9 cellular contexts compared by ENCODE assay signal in genomic region chr1:201503397-201504176, GRCh38. TPM values are rescaled to one million over a fixed set of nuclear protein-coding genes. Genes with fewer than 3 reads are reported as not detected.
DNase-seq lines count a peak whose midpoint lies in the region; ATAC-seq and TF ChIP-seq lines count a peak whose summit lies in the region.
"Had no signal": no experiment of that assay in that cellular context is flagged by ENCODE, and none has a peak within 500 bp of the region (broad histone marks: within the 10 kb centered on the region; RNA-seq: fewer than 3 reads in every experiment).

No MANE protein-coding gene starts in this region.

- H3K27ac ChIP-seq in neural progenitor cell: no peak overlapping the region

- H3F3A ChIP-seq in neural progenitor cell (ENCODE audit: low read depth): peaks cover 36% of the 10 kb centered on the region

- no peaks in the 10 kb centered on the region for H4K20me1 ChIP-seq in neural progenitor cell (ENCODE audit: low read depth)

- H3K9me3 ChIP-seq in neural progenitor cell (ENCODE audit: low read depth): no peaks in the 10 kb centered on the region

- TF ChIP-seq CTCF in CD14-positive monocyte (IDR thresholded peaks at IDR 0.05) (no peak), endothelial cell (IDR thresholded peaks at IDR 0.05; ENCODE audit: unreplicated experiment) (no peak), neural progenitor cell (IDR thresholded peaks at IDR 0.05) (no peak)

- no peaks in the 10 kb centered on the region for H3K79me2 ChIP-seq in neural progenitor cell (ENCODE audit: low read depth)

- no peak overlapping the region for H3K4me3 ChIP-seq in neural progenitor cell

- H3K4me1 ChIP-seq in neural progenitor cell: peaks cover 43% of the 10 kb centered on the region

- no peak overlapping the region for H2AFZ ChIP-seq in neural progenitor cell (replicated peaks)

- no peak overlapping the region for H3K4me3 Mint-ChIP-seq in CD14-positive monocyte
- peak overlapping the region; percentile 10 for H3K4me3 Mint-ChIP-seq in endothelial cell (ENCODE audit: unreplicated experiment)
- peak overlapping the region; percentile 52 for H3K4me3 Mint-ChIP-seq in neural progenitor cell
- H3K4me3 Mint-ChIP-seq: activated naive CD8-positive, alpha-beta T cell had no signal

- H3K4me2 ChIP-seq in neural progenitor cell: peak overlapping the region; percentile 19

- no peak overlapping the region for H3K9ac ChIP-seq in neural progenitor cell

- intact Hi-C loops in CD14-positive monocyte (cut with micrococcal nuclease): loop anchor here in 1 of 2 donors (2.0 kb wide), 1 partner anchor 15 kb away; no protein-coding TSS in a partner anchor

- H3K9me3 Mint-ChIP-seq in CD14-positive monocyte (no peaks in the 10 kb centered on the region), endothelial cell (ENCODE audit: unreplicated experiment) (no peaks in the 10 kb centered on the region), neural progenitor cell (no peaks in the 10 kb centered on the region)

- H3K27ac Mint-ChIP-seq in CD14-positive monocyte: no peak overlapping the region
- peak overlapping the region; percentile 90 for H3K27ac Mint-ChIP-seq in endothelial cell (ENCODE audit: unreplicated experiment)
- H3K27ac Mint-ChIP-seq in neural progenitor cell: peak overlapping the region; percentile 98
- H3K27ac Mint-ChIP-seq: activated naive CD8-positive, alpha-beta T cell had no signal

- no peaks in the 10 kb centered on the region for H3K36me3 ChIP-seq in neural progenitor cell

- DNase-seq in CD14-positive monocyte (ENCODE audit: low spot score): peak; percentile 2
- DNase-seq in NCI-H510A (lab: John Stamatoyannopoulos, UW): peak; percentile 35
- no peak for DNase-seq in endothelial cell (ENCODE audit: low spot score)
- peak; percentile 37 for DNase-seq in neural progenitor cell (ENCODE audit: low spot score)
- DNase-seq in UCSD-AML1 (lab: John Stamatoyannopoulos, UW; ENCODE audit: unreplicated experiment): no peak
- no peak for DNase-seq in stimulated activated naive CD8-positive, alpha-beta T cell treated with anti-CD3 and anti-CD28 coated beads, Interleukin-15, Interleukin-2, amounts not matched to agents 100 U/mL and 50 U/mL, for 24 hours
- DNase-seq in HT-29 (ENCODE audit: low spot score): no peak

- H3K36me3 Mint-ChIP-seq in CD14-positive monocyte (peaks cover 17 to 30% of the 10 kb centered on the region in 2 donors), endothelial cell (ENCODE audit: low read depth, unreplicated experiment) (no peaks in the 10 kb centered on the region), neural progenitor cell (no peaks in the 10 kb centered on the region)
- H3K36me3 Mint-ChIP-seq: activated naive CD8-positive, alpha-beta T cell had no signal

- H3K27me3 ChIP-seq in neural progenitor cell: peaks cover 29% of the 10 kb centered on the region

- no peak for ATAC-seq in HG03025 (IDR thresholded peaks at IDR 0.05; ENCODE audit: low FRiP score, unreplicated experiment)
- no peak for ATAC-seq in stimulated activated naive CD8-positive, alpha-beta T cell treated with anti-CD3 and anti-CD28 coated beads, Interleukin-15, Interleukin-2, amounts not matched to agents 100 U/mL and 50 U/mL, for 24 hours

- H3K4me1 Mint-ChIP-seq in CD14-positive monocyte (peaks cover 47% of the 10 kb centered on the region), endothelial cell (ENCODE audit: unreplicated experiment) (peaks cover 68% of the 10 kb centered on the region), neural progenitor cell (peaks cover 52% of the 10 kb centered on the region)

- H3K27me3 Mint-ChIP-seq in CD14-positive monocyte (ENCODE audit: low read depth in 3 of 3) (no peaks in the 10 kb centered on the region), endothelial cell (ENCODE audit: unreplicated experiment) (peaks cover 10% of the 10 kb centered on the region), neural progenitor cell (ENCODE audit: insufficient read depth, low read depth) (peaks cover 7% of the 10 kb centered on the region)
- H3K27me3 Mint-ChIP-seq: activated naive CD8-positive, alpha-beta T cell had no signal

RNA-seq across cellular contexts. Expression of gene CSRP1, which starts 3.3 kb away (rescaled TPM):
- polyA plus RNA-seq in CD14-positive monocyte: 100 to 1,000 TPM in 1 of 2 donors, 10 to 100 TPM in 1; 98.8 to 111 TPM
- total RNA-seq in endothelial cell (ENCODE audit: unreplicated experiment) (111 TPM), neural progenitor cell (ENCODE audit: low replicate concordance) (2.5 and 4.1 TPM in 2 replicates)
- total RNA-seq in HT-29 (2014; rRNA removed; shearing (Covaris generic)): 183 and 213 TPM in 2 replicates

RNA-seq across cellular contexts. Expression of gene PHLDA3, which starts 34.6 kb away (rescaled TPM):
- not detected for polyA plus RNA-seq in CD14-positive monocyte
- total RNA-seq in endothelial cell (ENCODE audit: unreplicated experiment): 25.0 TPM
- 1.9 and 11.8 TPM in 2 replicates for total RNA-seq in neural progenitor cell (ENCODE audit: low replicate concordance)
- 39.4 and 49.4 TPM in 2 replicates for total RNA-seq in HT-29 (2014; rRNA removed; shearing (Covaris generic))

RNA-seq across cellular contexts. Expression of gene NAV1, which starts 35.3 kb away (rescaled TPM):
- under 1 TPM; 0.37 to 0.89 TPM for polyA plus RNA-seq in CD14-positive monocyte
- total RNA-seq in endothelial cell (ENCODE audit: unreplicated experiment): 101 TPM
- total RNA-seq in neural progenitor cell (ENCODE audit: low replicate concordance): 60.7 and 83.0 TPM in 2 replicates
- 0.51 and 0.99 TPM in 2 replicates for total RNA-seq in HT-29 (2014; rRNA removed; shearing (Covaris generic))

Comparison
In these comparisons a context has a peak if more than half of its experiments do, and no peak if none do; other contexts are left out.
1. DNase-seq: peak in CD14-positive monocyte (single experiment), NCI-H510A (single experiment) and neural progenitor cell (single experiment); none in endothelial cell (single experiment), UCSD-AML1 (single experiment), stimulated activated naive CD8-positive, alpha-beta T cell treated with anti-CD3 and anti-CD28 coated beads, Interleukin-15, Interleukin-2, amounts not matched to agents 100 U/mL and 50 U/mL, for 24 hours (single experiment) and HT-29 (single experiment).
2. H3K27ac Mint-ChIP-seq: peak in endothelial cell (single experiment) and neural progenitor cell (single experiment); none in CD14-positive monocyte (0 of 7).
3. H3K4me3 Mint-ChIP-seq: peak in endothelial cell (single experiment) and neural progenitor cell (single experiment); none in CD14-positive monocyte (0 of 2).
4. RNA of gene CSRP1, which starts 3.3 kb away (total RNA-seq): 183 to 213 TPM in HT-29 and 111 TPM in endothelial cell (single experiment); 2.5 to 4.1 TPM in neural progenitor cell; every median in the first group is over 10 times any median in the second.
5. RNA of gene NAV1, which starts 35.3 kb away (total RNA-seq): 101 TPM in endothelial cell (single experiment) and 60.7 to 83.0 TPM in neural progenitor cell; 0.51 to 0.99 TPM in HT-29; every median in the first group is over 10 times any median in the second.